13 cellular contexts compared by ENCODE assay signal in genomic region chr12:591167-591570, GRCh38.
DNase-seq lines count a peak whose midpoint lies in the region; ATAC-seq, FAIRE-seq and TF ChIP-seq lines count a peak whose summit lies in the region.
"Had no signal": no experiment of that assay in that cellular context is flagged by ENCODE, and none has a peak within 500 bp of the region (broad histone marks: within the 10 kb centered on the region; RNA-seq: fewer than 3 reads in every experiment).

No MANE protein-coding gene starts in this region.

- POLR2A ChIA-PET in activated B cell treated with CpG ODN at 0.5 μM for 24 hours (lab: Charles Lee) = no interaction called here

- DNase-seq in NCI-H82 (lab: John Stamatoyannopoulos, UW) (peak; percentile 78), NCI-H82 treated with DMSO at 0.1 percent for 48 hours (lab: John Stamatoyannopoulos, UW; ENCODE audit: unreplicated experiment) (no peak), activated B cell treated with CpG ODN at 0.5 μM for 24 hours (no peak), keratinocyte (ENCODE audit: low read depth, low spot score) (no peak), type B pancreatic cell (ENCODE audit: extremely low spot score, unreplicated experiment) (no peak), RPMI8226 (no peak), GM13976 (ENCODE audit: low spot score) (no peak)
- DNase-seq: activated CD4-positive, CD25-positive, alpha-beta regulatory T cell; NCI-H1092; PC-3 had no signal

- no peaks in the 10 kb centered on the region for H3K79me2 ChIP-seq in keratinocyte (ENCODE audit: control insufficient read depth, insufficient read depth, low read length)

- no peak overlapping the region for H3K4me2 ChIP-seq in keratinocyte (ENCODE audit: control insufficient read depth, extremely low read depth, insufficient read depth, low read depth, low read length)

- no peak overlapping the region for H3K27ac ChIP-seq in keratinocyte (ENCODE audit: control insufficient read depth, insufficient read depth, low read length)
- H3K27ac ChIP-seq: prostate gland had no signal

- dilution Hi-C loops in keratinocyte (cut with MboI; ENCODE audit: extremely low pct_ligation_motif_present, low sequenced_read_pairs) = no loop called here

- no peak for FAIRE-seq in keratinocyte (lab: Jason Lieb, UNC)

- in situ Hi-C loops in GM13976 (cut with MboI; ENCODE audit: low sequenced_read_pairs, unreplicated experiment) = no loop called here

- no peak overlapping the region for H3K4me3 ChIP-seq in keratinocyte (ENCODE audit: control insufficient read depth in 2 of 3, extremely low read depth in 1 of 3, insufficient read depth in 2 of 3, low read depth in 1 of 3, low read length in 3 of 3)
- H3K4me3 ChIP-seq: prostate gland had no signal

- TF ChIP-seq CTCF in activated B cell treated with CpG ODN at 0.5 μM for 24 hours (IDR thresholded peaks at IDR 0.05) = no peak
- TF ChIP-seq CTCF in keratinocyte (optimal IDR thresholded peaks at IDR 0.05 in 1 of 3, IDR thresholded peaks at IDR 0.05 in 1 of 3, conservative IDR thresholded peaks at IDR 0.05 in 1 of 3; ENCODE audit: extremely low read depth in 1 of 3, insufficient read depth in 2 of 3, low read length in 3 of 3) = peak; percentile 11 to 18 (median 17)
- peak; percentile 38 for TF ChIP-seq CTCF in type B pancreatic cell (conservative IDR thresholded peaks at IDR 0.05)
- no peak for TF ChIP-seq CTCF in GM13976 (IDR thresholded peaks at IDR 0.05; ENCODE audit: borderline replicate concordance, control extremely low read depth, extremely low read depth, insufficient read depth, missing control alignments)

- H3K9ac ChIP-seq in keratinocyte (ENCODE audit: control insufficient read depth, extremely low read depth, insufficient read depth, low read length) = no peak overlapping the region

- no peaks in the 10 kb centered on the region for H3K27me3 ChIP-seq in keratinocyte (ENCODE audit: control insufficient read depth, extremely low read depth, insufficient read depth, low read length)

- no peaks in the 10 kb centered on the region for H3K9me1 ChIP-seq in keratinocyte (ENCODE audit: control insufficient read depth, extremely low read depth, insufficient read depth, low read length)

- H3K27ac Mint-ChIP-seq in activated B cell treated with CpG ODN at 0.5 μM for 24 hours (no peak overlapping the region), type B pancreatic cell (no peak overlapping the region)

- ATAC-seq in activated B cell treated with CpG ODN at 0.5 μM for 24 hours (ENCODE audit: low read depth) (peak; percentile 65), GM18868 (IDR thresholded peaks at IDR 0.05; ENCODE audit: unreplicated experiment) (no peak)
- ATAC-seq: PC-3 had no signal

- CTCF ChIA-PET in activated B cell treated with CpG ODN at 0.5 μM for 24 hours (lab: Charles Lee) = interaction anchor here (1.1 to 1.5 kb wide), 2 partner anchors 12 to 224 kb away, joined by 3 read pairs; no protein-coding TSS in a partner anchor

- peaks cover 21% of the 10 kb centered on the region for H3K4me1 Mint-ChIP-seq in activated B cell treated with CpG ODN at 0.5 μM for 24 hours
- peaks cover 3% of the 10 kb centered on the region for H3K4me1 Mint-ChIP-seq in type B pancreatic cell (ENCODE audit: unreplicated experiment)
- H3K4me1 Mint-ChIP-seq: central memory CD8-positive, alpha-beta T cell had no signal

- H4K20me1 ChIP-seq in keratinocyte (ENCODE audit: control insufficient read depth, extremely low read depth, insufficient read depth, low read length) = no peaks in the 10 kb centered on the region

- no peaks in the 10 kb centered on the region for H3K36me3 ChIP-seq in keratinocyte (ENCODE audit: control insufficient read depth in 2 of 2, extremely low read depth in 1 of 2, insufficient read depth in 2 of 2, low read length in 2 of 2)
- H3K36me3 ChIP-seq: prostate gland had no signal

- H3K9me3 ChIP-seq in keratinocyte (ENCODE audit: control insufficient read depth, low read depth, low read length) = no peaks in the 10 kb centered on the region
- H3K9me3 ChIP-seq: prostate gland had no signal

- H3K4me3 Mint-ChIP-seq in activated B cell treated with CpG ODN at 0.5 μM for 24 hours = no peak overlapping the region
- H3K4me3 Mint-ChIP-seq in type B pancreatic cell = no peak overlapping the region
- H3K4me3 Mint-ChIP-seq: central memory CD8-positive, alpha-beta T cell had no signal

- H3K36me3 Mint-ChIP-seq in activated B cell treated with CpG ODN at 0.5 μM for 24 hours (ENCODE audit: low read depth) = no peaks in the 10 kb centered on the region
- peaks cover 3% of the 10 kb centered on the region for H3K36me3 Mint-ChIP-seq in type B pancreatic cell

- peaks cover 12% of the 10 kb centered on the region for H3K4me1 ChIP-seq in keratinocyte (ENCODE audit: control insufficient read depth, extremely low read depth, insufficient read depth, low read length)
- H3K4me1 ChIP-seq: prostate gland had no signal

- H3K9me3 Mint-ChIP-seq in activated B cell treated with CpG ODN at 0.5 μM for 24 hours = peaks cover 4% of the 10 kb centered on the region
- no peaks in the 10 kb centered on the region for H3K9me3 Mint-ChIP-seq in type B pancreatic cell
- H3K9me3 Mint-ChIP-seq: central memory CD8-positive, alpha-beta T cell had no signal

- no peak overlapping the region for H2AFZ ChIP-seq in keratinocyte (ENCODE audit: control insufficient read depth, low read length)

- H3K27me3 Mint-ChIP-seq in activated B cell treated with CpG ODN at 0.5 μM for 24 hours (no peaks in the 10 kb centered on the region), type B pancreatic cell (peaks cover 10% of the 10 kb centered on the region)
- H3K27me3 Mint-ChIP-seq: central memory CD8-positive, alpha-beta T cell had no signal

- intact Hi-C loops in activated B cell treated with CpG ODN at 0.5 μM for 24 hours (cut with micrococcal nuclease) = no loop called here

Comparison
In these comparisons a context has a peak if more than half of its experiments do, and no peak if none do; other contexts are left out.
1. CTCF ChIP-seq: peak in keratinocyte (3 of 3) and type B pancreatic cell (single experiment); none in activated B cell treated with CpG ODN at 0.5 μM for 24 hours (single experiment) and GM13976 (single experiment).